In the genomic region with DNA sequence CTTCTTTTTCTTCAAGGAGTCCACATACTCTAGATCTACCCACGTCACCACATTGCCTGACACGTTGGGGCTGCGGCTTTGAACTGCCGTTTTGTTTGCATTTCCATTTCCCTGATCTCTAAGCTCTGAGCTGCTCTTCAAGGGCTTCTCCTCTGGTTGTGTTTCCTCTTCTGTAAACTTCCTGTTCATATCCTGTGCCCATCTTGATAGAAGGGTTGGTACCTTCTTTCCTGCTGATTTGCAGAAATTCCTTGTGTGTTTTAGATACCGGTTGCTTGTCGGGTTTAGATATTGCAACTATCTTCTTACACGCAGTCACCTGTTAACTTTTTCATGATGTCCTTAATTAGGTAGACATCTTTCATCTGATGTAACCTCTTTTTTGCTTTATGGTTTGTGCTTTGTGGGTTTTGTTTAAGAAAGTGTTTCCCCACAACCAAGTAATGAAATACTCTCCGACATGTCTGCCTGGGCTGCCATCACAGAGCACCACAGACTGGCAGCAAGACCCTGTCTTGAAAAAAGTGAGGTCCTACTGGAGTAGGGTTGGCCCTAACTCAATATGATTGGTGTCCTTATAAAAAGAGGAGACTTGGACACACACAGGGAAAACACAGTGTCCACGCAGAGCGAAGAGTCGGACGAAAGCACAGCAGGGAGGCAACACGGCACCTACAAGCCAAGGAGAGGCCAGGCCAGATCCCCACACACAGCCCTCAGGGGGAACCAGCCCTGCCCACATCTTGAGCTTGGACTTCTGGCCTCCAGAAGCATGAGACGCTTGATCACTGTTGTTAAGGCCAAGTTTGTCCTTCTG, we compare ENCODE assay signal across 10 cellular contexts.
A peak's percentile ranks its signal among the peaks of the same experiment; 100 is the strongest.
DNase-seq lines count a peak whose midpoint lies in the region; ATAC-seq lines count a peak whose summit lies in the region.
"Had no signal": no experiment of that assay in that cellular context is flagged by ENCODE, and none has a peak within 500 bp of the region (broad histone marks: within the 10 kb centered on the region; RNA-seq: fewer than 3 reads in every experiment).

No MANE protein-coding gene starts in this region.

- H3K4me3 Mint-ChIP-seq in naive thymus-derived CD4-positive, alpha-beta T cell: peak overlapping the region; percentile 77 to 93 (median 84)

- CTCF ChIA-PET in naive thymus-derived CD4-positive, alpha-beta T cell (lab: Charles Lee): interaction anchor here (1.2 kb wide), 1 partner anchor 35 kb away, joined by 3 read pairs; no protein-coding TSS in a partner anchor

- no peaks in the 10 kb centered on the region for H3K27me3 Mint-ChIP-seq in naive thymus-derived CD4-positive, alpha-beta T cell

- ATAC-seq in naive thymus-derived CD4-positive, alpha-beta T cell: peak; percentile 94
- ATAC-seq in GM18502 (IDR thresholded peaks at IDR 0.05; ENCODE audit: poor library complexity, unreplicated experiment): no peak

- peaks cover 0 to 29% (median 6%) of the 10 kb centered on the region in 3 experiments for H3K9me3 ChIP-seq in naive thymus-derived CD4-positive, alpha-beta T cell (ENCODE audit: control insufficient read depth in 2 of 3, low read length in 3 of 3)

- H3K27ac Mint-ChIP-seq in naive thymus-derived CD4-positive, alpha-beta T cell: peak overlapping the region; percentile 96 to 100 (median 99)

- peaks cover 42 to 48% of the 10 kb centered on the region in 2 donors for H3K4me1 ChIP-seq in naive thymus-derived CD4-positive, alpha-beta T cell (ENCODE audit: control insufficient read depth in 2 of 2, insufficient read depth in 2 of 2, low read length in 2 of 2)

- no peaks in the 10 kb centered on the region for H3K36me3 ChIP-seq in naive thymus-derived CD4-positive, alpha-beta T cell (ENCODE audit: control insufficient read depth in 2 of 3, insufficient read depth in 3 of 3, low read length in 3 of 3)

- peak overlapping the region; percentile 16 for H3K4me3 ChIP-seq in naive thymus-derived CD4-positive, alpha-beta T cell (ENCODE audit: low read length)

- peaks cover 3 to 48% (median 29%) of the 10 kb centered on the region in 11 donors for H3K9me3 Mint-ChIP-seq in naive thymus-derived CD4-positive, alpha-beta T cell

- H3K4me1 Mint-ChIP-seq in naive thymus-derived CD4-positive, alpha-beta T cell: peaks cover 35 to 81% (median 54%) of the 10 kb centered on the region in 7 donors

- H3K27ac ChIP-seq in naive thymus-derived CD4-positive, alpha-beta T cell (ENCODE audit: low read depth, low read length): peak overlapping the region; percentile 91

- POLR2A ChIA-PET in naive thymus-derived CD4-positive, alpha-beta T cell (lab: Charles Lee): interaction anchor here (0.8 to 4.1 kb wide), 16 partner anchors 12 to 268 kb away, joined by 3 to 63 read pairs (median 4); partner anchors contain the start of genes DNAAF5 and PRKAR1B

- H3K27me3 ChIP-seq in naive thymus-derived CD4-positive, alpha-beta T cell (ENCODE audit: control insufficient read depth in 2 of 2, insufficient read depth in 2 of 2, low read length in 2 of 2): no peaks in the 10 kb centered on the region

- H3K36me3 Mint-ChIP-seq in naive thymus-derived CD4-positive, alpha-beta T cell: peaks cover 18 to 51% (median 28%) of the 10 kb centered on the region in 5 donors

- intact Hi-C loops in naive thymus-derived CD4-positive, alpha-beta T cell (cut with micrococcal nuclease): loop anchor here (1.0 to 10.0 kb wide), 11 partner anchors 8 to 305 kb away; partner anchors contain the start of genes DNAAF5 (in 2 of the 2) and PRKAR1B (in 1 of the 2)

- DNase-seq in CD1c-positive myeloid dendritic cell (ENCODE audit: extremely low spot score) (peak; percentile 83), SW480 (ENCODE audit: low spot score) (peak; percentile 53), cerebellar cortex (ENCODE audit: low spot score) (no peak), anterior cingulate cortex (lab: John Stamatoyannopoulos, UW) (no peak), NCI-H146 (lab: John Stamatoyannopoulos, UW) (no peak)
- DNase-seq in activated naive CD4-positive, alpha-beta T cell treated with Interleukin-2 at 50 U/mL for 16 hours: peak; percentile 60
- DNase-seq in naive thymus-derived CD4-positive, alpha-beta T cell: peak in 8 of 9 donors; percentile 46 to 95 (median 92)
- DNase-seq: foreskin fibroblast, NCI-H187 had no signal

Comparison
In these comparisons a context has a peak if more than half of its experiments do, and no peak if none do; other contexts are left out.
1. DNase-seq: peak in CD1c-positive myeloid dendritic cell (single experiment), SW480 (single experiment), activated naive CD4-positive, alpha-beta T cell treated with Interleukin-2 at 50 U/mL for 16 hours (single experiment) and naive thymus-derived CD4-positive, alpha-beta T cell (8 of 9); none in cerebellar cortex (single experiment), anterior cingulate cortex (0 of 58) and NCI-H146 (single experiment).